In the genomic region with DNA sequence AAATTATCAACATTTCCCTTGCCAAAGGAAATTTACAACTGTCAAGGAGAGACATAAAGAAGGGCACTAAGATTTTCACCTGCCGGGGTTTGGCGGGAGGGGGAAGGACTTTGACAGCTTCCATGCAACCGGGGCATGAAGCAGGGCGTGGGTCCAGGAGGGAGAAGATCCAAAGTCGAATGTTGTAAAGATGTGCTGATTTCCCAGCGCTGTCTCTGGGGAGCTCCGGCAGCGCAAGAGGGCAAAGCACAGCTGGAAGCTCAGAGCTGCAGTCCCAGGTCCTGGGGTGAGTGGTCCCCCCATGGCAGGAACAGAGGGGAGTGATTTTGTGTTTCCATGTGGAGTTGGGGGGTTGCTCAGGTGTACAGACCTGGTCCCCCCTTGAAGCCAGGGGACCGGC, we compare ENCODE assay signal across 20 cellular contexts. TPM values are rescaled to one million over a fixed set of nuclear protein-coding genes. Genes with fewer than 3 reads are reported as not detected.
"Had no signal": no experiment of that assay in that cellular context is flagged by ENCODE, and none has a peak within 500 bp of the region (broad histone marks: within the 10 kb centered on the region; RNA-seq: fewer than 3 reads in every experiment).

A gene (plus strand): TSS at position 198 of the 400 bp plus-strand sequence. CDS start 5,003 bp downstream, outside the sequence.

- H3K36me3 ChIP-seq: gastroesophageal sphincter, SJSA1, WERI-Rb-1 had no signal

- H3K27ac ChIP-seq: epithelial cell of prostate, gastroesophageal sphincter, parathyroid adenoma, SJSA1, skin epidermis, WERI-Rb-1 had no signal

- H2AFZ ChIP-seq: parathyroid adenoma had no signal

- H3K9ac ChIP-seq: parathyroid adenoma had no signal

- H3K79me2 ChIP-seq: parathyroid adenoma had no signal

- H3K27ac Mint-ChIP-seq: activated CD8-positive, alpha-beta T cell treated with anti-CD3 and anti-CD28 coated beads, Interleukin-2, amount 10 ng/mL, durations not matched to agents 7 days and 5 days; activated naive CD8-positive, alpha-beta T cell treated with anti-CD3 and anti-CD28 coated beads, Interleukin-2, amount 50 U/mL, for 24 hours; natural killer cell; stimulated activated memory B cell treated with anti-CD40 and anti-IgM and Interleukin-4, amounts not matched to agents 10 μg/mL and 1 μg/mL and 100 μg/mL, for 72 hours had no signal

- H3K4me1 ChIP-seq: parathyroid adenoma had no signal

- H3K27me3 ChIP-seq: gastroesophageal sphincter, SJSA1 had no signal

- DNase-seq: activated CD4-positive, alpha-beta T cell treated with anti-CD3 and anti-CD28 coated beads for 48 hours; activated CD8-positive, alpha-beta memory T cell treated with anti-CD3 and anti-CD28 coated beads, Interleukin-2, amount 50 U/mL, for 48 hours; activated CD8-positive, alpha-beta T cell treated with anti-CD3 and anti-CD28 coated beads, Interleukin-2, amount 10 ng/mL, durations not matched to agents 7 days and 5 days; activated naive CD8-positive, alpha-beta T cell treated with anti-CD3 and anti-CD28 coated beads, Interleukin-2, amount 50 U/mL, for 24 hours; cortex of kidney; effector memory CD4-positive, alpha-beta T cell; hippocampal formation; mammary epithelial cell; natural killer cell; stimulated activated CD4-positive, alpha-beta T cell treated with anti-CD3 and anti-CD28 coated beads, Interleukin-1b, Interleukin-23, amount 100 ng/mL, for 48 hours; SW 1271; trophoblast cell; WERI-Rb-1 had no signal

- H3K4me3 ChIP-seq: gastroesophageal sphincter, SJSA1, skin epidermis had no signal

- H3K9me3 ChIP-seq: gastroesophageal sphincter had no signal

- H3K4me1 Mint-ChIP-seq: activated naive CD8-positive, alpha-beta T cell treated with anti-CD3 and anti-CD28 coated beads, Interleukin-2, amount 50 U/mL, for 24 hours; natural killer cell; stimulated activated memory B cell treated with anti-CD40 and anti-IgM and Interleukin-4, amounts not matched to agents 10 μg/mL and 1 μg/mL and 100 μg/mL, for 72 hours had no signal

- H3K9me3 Mint-ChIP-seq: activated naive CD8-positive, alpha-beta T cell treated with anti-CD3 and anti-CD28 coated beads, Interleukin-2, amount 50 U/mL, for 24 hours; natural killer cell; stimulated activated memory B cell treated with anti-CD40 and anti-IgM and Interleukin-4, amounts not matched to agents 10 μg/mL and 1 μg/mL and 100 μg/mL, for 72 hours had no signal

- H3K36me3 Mint-ChIP-seq: natural killer cell; stimulated activated memory B cell treated with anti-CD40 and anti-IgM and Interleukin-4, amounts not matched to agents 10 μg/mL and 1 μg/mL and 100 μg/mL, for 72 hours had no signal

- ATAC-seq: activated CD8-positive, alpha-beta T cell treated with anti-CD3 and anti-CD28 coated beads, Interleukin-2, amount 10 ng/mL, durations not matched to agents 7 days and 5 days; activated naive CD8-positive, alpha-beta T cell treated with anti-CD3 and anti-CD28 coated beads, Interleukin-2, amount 50 U/mL, for 24 hours; gastroesophageal sphincter; natural killer cell; stimulated activated memory B cell treated with anti-CD40 and anti-IgM and Interleukin-4, amounts not matched to agents 10 μg/mL and 1 μg/mL and 100 μg/mL, for 72 hours had no signal

- H3K4me3 Mint-ChIP-seq: activated CD8-positive, alpha-beta T cell treated with anti-CD3 and anti-CD28 coated beads, Interleukin-2, amount 10 ng/mL, durations not matched to agents 7 days and 5 days; activated naive CD8-positive, alpha-beta T cell treated with anti-CD3 and anti-CD28 coated beads, Interleukin-2, amount 50 U/mL, for 24 hours; natural killer cell; stimulated activated memory B cell treated with anti-CD40 and anti-IgM and Interleukin-4, amounts not matched to agents 10 μg/mL and 1 μg/mL and 100 μg/mL, for 72 hours had no signal

- H3K27me3 Mint-ChIP-seq: activated naive CD8-positive, alpha-beta T cell treated with anti-CD3 and anti-CD28 coated beads, Interleukin-2, amount 50 U/mL, for 24 hours; stimulated activated memory B cell treated with anti-CD40 and anti-IgM and Interleukin-4, amounts not matched to agents 10 μg/mL and 1 μg/mL and 100 μg/mL, for 72 hours had no signal

RNA-seq across cellular contexts. Expression of the gene that starts here (rescaled TPM):
- total RNA-seq: activated CD8-positive, alpha-beta T cell treated with anti-CD3 and anti-CD28 coated beads, Interleukin-2, amount 10 ng/mL, durations not matched to agents 7 days and 5 days; gastroesophageal sphincter; mammary epithelial cell; mucosa of gallbladder; natural killer cell; SJSA1 had no signal
- polyA plus RNA-seq: mammary epithelial cell had no signal
